3 cellular contexts compared by ENCODE assay signal in genomic region chr22:28027453-28028448, GRCh38.
TF ChIP-seq lines count a peak whose summit lies in the region.

No MANE protein-coding gene starts in this region.

TF ChIP-seq in SK-N-SH, 30 proteins besides CTCF, POLR2A, EP300 and RAD21 (continued from another document):
- no peak for TF ChIP-seq ZBTB33 (IDR thresholded peaks at IDR 0.05; ENCODE audit: borderline replicate concordance, low read depth)
TF ChIP-seq in SK-N-SH: peak in this region for 2.

TF ChIP-seq in SK-N-SH treated with all-trans-retinoic acid at 6 μM for 48 hours, 23 proteins besides CTCF, POLR2A, EP300 and RAD21:
- no peak for TF ChIP-seq CSRNP3 (CRISPR knock-in tag; IDR thresholded peaks at IDR 0.05)
- TF ChIP-seq TCF4 (CRISPR knock-in tag; IDR thresholded peaks at IDR 0.05; ENCODE audit: borderline replicate concordance) = no peak
- TF ChIP-seq ZFP3 (CRISPR knock-in tag; IDR thresholded peaks at IDR 0.05) = no peak
- TF ChIP-seq TSHZ2 (CRISPR knock-in tag; IDR thresholded peaks at IDR 0.05) = no peak
- no peak for TF ChIP-seq ZNF565 (CRISPR knock-in tag; conservative IDR thresholded peaks at IDR 0.05; ENCODE audit: low read depth)
- TF ChIP-seq BACH2 (CRISPR knock-in tag; IDR thresholded peaks at IDR 0.05; ENCODE audit: borderline replicate concordance) = no peak
- TF ChIP-seq, protein P1, sequence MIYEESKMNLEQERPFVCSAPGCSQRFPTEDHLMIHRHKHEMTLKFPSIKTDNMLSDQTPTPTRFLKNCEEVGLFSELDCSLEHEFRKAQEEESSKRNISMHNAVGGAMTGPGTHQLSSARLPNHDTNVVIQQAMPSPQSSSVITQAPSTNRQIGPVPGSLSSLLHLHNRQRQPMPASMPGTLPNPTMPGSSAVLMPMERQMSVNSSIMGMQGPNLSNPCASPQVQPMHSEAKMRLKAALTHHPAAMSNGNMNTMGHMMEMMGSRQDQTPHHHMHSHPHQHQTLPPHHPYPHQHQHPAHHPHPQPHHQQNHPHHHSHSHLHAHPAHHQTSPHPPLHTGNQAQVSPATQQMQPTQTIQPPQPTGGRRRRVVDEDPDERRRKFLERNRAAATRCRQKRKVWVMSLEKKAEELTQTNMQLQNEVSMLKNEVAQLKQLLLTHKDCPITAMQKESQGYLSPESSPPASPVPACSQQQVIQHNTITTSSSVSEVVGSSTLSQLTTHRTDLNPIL (CRISPR knock-in tag; IDR thresholded peaks at IDR 0.05; ENCODE audit: low read depth) = no peak
- TF ChIP-seq, protein P2, sequence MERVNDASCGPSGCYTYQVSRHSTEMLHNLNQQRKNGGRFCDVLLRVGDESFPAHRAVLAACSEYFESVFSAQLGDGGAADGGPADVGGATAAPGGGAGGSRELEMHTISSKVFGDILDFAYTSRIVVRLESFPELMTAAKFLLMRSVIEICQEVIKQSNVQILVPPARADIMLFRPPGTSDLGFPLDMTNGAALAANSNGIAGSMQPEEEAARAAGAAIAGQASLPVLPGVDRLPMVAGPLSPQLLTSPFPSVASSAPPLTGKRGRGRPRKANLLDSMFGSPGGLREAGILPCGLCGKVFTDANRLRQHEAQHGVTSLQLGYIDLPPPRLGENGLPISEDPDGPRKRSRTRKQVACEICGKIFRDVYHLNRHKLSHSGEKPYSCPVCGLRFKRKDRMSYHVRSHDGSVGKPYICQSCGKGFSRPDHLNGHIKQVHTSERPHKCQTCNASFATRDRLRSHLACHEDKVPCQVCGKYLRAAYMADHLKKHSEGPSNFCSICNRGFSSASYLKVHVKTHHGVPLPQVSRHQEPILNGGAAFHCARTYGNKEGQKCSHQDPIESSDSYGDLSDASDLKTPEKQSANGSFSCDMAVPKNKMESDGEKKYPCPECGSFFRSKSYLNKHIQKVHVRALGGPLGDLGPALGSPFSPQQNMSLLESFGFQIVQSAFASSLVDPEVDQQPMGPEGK (CRISPR knock-in tag; IDR thresholded peaks at IDR 0.05; ENCODE audit: borderline replicate concordance) = no peak
- no peak for TF ChIP-seq ISL1 (CRISPR knock-in tag; IDR thresholded peaks at IDR 0.05)
- no peak for TF ChIP-seq ZNF8 (CRISPR knock-in tag; IDR thresholded peaks at IDR 0.05)
- no peak for TF ChIP-seq CSDC2 (CRISPR knock-in tag; IDR thresholded peaks at IDR 0.05)
- no peak for TF ChIP-seq OSR1 (CRISPR knock-in tag; IDR thresholded peaks at IDR 0.05)
- TF ChIP-seq GLIS3 (CRISPR knock-in tag; IDR thresholded peaks at IDR 0.05) = no peak
- no peak for TF ChIP-seq SNAI2 (CRISPR knock-in tag; IDR thresholded peaks at IDR 0.05)

TF ChIP-seq in neural cell, 6 proteins besides CTCF, POLR2A, EP300 and RAD21 (continued from another document):
- TF ChIP-seq, protein P3, sequence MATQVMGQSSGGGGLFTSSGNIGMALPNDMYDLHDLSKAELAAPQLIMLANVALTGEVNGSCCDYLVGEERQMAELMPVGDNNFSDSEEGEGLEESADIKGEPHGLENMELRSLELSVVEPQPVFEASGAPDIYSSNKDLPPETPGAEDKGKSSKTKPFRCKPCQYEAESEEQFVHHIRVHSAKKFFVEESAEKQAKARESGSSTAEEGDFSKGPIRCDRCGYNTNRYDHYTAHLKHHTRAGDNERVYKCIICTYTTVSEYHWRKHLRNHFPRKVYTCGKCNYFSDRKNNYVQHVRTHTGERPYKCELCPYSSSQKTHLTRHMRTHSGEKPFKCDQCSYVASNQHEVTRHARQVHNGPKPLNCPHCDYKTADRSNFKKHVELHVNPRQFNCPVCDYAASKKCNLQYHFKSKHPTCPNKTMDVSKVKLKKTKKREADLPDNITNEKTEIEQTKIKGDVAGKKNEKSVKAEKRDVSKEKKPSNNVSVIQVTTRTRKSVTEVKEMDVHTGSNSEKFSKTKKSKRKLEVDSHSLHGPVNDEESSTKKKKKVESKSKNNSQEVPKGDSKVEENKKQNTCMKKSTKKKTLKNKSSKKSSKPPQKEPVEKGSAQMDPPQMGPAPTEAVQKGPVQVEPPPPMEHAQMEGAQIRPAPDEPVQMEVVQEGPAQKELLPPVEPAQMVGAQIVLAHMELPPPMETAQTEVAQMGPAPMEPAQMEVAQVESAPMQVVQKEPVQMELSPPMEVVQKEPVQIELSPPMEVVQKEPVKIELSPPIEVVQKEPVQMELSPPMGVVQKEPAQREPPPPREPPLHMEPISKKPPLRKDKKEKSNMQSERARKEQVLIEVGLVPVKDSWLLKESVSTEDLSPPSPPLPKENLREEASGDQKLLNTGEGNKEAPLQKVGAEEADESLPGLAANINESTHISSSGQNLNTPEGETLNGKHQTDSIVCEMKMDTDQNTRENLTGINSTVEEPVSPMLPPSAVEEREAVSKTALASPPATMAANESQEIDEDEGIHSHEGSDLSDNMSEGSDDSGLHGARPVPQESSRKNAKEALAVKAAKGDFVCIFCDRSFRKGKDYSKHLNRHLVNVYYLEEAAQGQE (IDR thresholded peaks at IDR 0.05; ENCODE audit: borderline replicate concordance) = no peak
- TF ChIP-seq MXI1 (conservative IDR thresholded peaks at IDR 0.05; ENCODE audit: poor library complexity, severe bottlenecking) = no peak
- TF ChIP-seq TAF1 (IDR thresholded peaks at IDR 0.05; ENCODE audit: low read depth) = no peak
TF ChIP-seq in neural cell: peak in this region for 0.
